ENCODE assay signal across 1 cellular context in the genomic region with DNA sequence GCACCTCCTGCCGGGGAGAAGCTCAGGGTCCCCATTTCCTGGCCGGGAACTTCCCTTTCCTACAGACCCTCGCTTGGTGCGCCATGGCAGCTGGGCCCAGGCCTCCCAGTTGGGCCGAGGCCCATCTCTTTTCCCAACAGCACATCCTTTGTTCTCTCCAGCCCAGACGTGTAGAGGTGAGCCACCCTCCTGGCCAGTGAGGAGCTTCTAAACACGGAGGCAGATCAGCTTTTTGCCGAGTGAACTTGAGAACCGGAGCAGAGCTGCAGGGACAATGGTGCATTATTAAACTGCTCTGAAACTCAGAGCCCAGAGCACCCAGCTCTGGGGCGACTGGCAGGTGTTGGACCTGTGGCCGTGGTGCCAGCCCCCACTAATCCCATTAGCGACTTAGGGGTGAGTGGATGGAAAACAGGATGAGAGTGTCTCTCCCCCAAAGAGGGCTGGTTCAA.
TF ChIP-seq lines count a peak whose summit lies in the region.

No MANE protein-coding gene starts in this region.

TF ChIP-seq in HepG2, 621 proteins besides CTCF, POLR2A, EP300 and RAD21 (continued from another document and continues in another):
- TF ChIP-seq, protein P1, sequence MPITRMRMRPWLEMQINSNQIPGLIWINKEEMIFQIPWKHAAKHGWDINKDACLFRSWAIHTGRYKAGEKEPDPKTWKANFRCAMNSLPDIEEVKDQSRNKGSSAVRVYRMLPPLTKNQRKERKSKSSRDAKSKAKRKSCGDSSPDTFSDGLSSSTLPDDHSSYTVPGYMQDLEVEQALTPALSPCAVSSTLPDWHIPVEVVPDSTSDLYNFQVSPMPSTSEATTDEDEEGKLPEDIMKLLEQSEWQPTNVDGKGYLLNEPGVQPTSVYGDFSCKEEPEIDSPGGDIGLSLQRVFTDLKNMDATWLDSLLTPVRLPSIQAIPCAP (CRISPR knock-in tag; IDR thresholded peaks at IDR 0.05; ENCODE audit: low read depth): no peak
- no peak for TF ChIP-seq EED (CRISPR knock-in tag; IDR thresholded peaks at IDR 0.05)
- TF ChIP-seq, protein P2, sequence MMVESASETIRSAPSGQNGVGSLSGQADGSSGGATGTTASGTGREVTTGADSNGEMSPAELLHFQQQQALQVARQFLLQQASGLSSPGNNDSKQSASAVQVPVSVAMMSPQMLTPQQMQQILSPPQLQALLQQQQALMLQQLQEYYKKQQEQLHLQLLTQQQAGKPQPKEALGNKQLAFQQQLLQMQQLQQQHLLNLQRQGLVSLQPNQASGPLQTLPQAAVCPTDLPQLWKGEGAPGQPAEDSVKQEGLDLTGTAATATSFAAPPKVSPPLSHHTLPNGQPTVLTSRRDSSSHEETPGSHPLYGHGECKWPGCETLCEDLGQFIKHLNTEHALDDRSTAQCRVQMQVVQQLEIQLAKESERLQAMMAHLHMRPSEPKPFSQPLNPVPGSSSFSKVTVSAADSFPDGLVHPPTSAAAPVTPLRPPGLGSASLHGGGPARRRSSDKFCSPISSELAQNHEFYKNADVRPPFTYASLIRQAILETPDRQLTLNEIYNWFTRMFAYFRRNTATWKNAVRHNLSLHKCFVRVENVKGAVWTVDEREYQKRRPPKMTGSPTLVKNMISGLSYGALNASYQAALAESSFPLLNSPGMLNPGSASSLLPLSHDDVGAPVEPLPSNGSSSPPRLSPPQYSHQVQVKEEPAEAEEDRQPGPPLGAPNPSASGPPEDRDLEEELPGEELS (CRISPR knock-in tag; IDR thresholded peaks at IDR 0.05): no peak; the same call in 1 of the 2 replicates
- TF ChIP-seq ZNF772 (CRISPR knock-in tag; IDR thresholded peaks at IDR 0.05): peak; percentile 53; the same call in 1 of the 2 replicates
- TF ChIP-seq ZBTB7B (CRISPR knock-in tag; IDR thresholded peaks at IDR 0.05): 0 out of 2 replicates have a peak, but pooled peaks have one; percentile 47
- TF ChIP-seq, protein P3, sequence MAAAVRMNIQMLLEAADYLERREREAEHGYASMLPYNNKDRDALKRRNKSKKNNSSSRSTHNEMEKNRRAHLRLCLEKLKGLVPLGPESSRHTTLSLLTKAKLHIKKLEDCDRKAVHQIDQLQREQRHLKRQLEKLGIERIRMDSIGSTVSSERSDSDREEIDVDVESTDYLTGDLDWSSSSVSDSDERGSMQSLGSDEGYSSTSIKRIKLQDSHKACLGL (CRISPR knock-in tag; IDR thresholded peaks at IDR 0.05): no peak
- TF ChIP-seq, protein P4, sequence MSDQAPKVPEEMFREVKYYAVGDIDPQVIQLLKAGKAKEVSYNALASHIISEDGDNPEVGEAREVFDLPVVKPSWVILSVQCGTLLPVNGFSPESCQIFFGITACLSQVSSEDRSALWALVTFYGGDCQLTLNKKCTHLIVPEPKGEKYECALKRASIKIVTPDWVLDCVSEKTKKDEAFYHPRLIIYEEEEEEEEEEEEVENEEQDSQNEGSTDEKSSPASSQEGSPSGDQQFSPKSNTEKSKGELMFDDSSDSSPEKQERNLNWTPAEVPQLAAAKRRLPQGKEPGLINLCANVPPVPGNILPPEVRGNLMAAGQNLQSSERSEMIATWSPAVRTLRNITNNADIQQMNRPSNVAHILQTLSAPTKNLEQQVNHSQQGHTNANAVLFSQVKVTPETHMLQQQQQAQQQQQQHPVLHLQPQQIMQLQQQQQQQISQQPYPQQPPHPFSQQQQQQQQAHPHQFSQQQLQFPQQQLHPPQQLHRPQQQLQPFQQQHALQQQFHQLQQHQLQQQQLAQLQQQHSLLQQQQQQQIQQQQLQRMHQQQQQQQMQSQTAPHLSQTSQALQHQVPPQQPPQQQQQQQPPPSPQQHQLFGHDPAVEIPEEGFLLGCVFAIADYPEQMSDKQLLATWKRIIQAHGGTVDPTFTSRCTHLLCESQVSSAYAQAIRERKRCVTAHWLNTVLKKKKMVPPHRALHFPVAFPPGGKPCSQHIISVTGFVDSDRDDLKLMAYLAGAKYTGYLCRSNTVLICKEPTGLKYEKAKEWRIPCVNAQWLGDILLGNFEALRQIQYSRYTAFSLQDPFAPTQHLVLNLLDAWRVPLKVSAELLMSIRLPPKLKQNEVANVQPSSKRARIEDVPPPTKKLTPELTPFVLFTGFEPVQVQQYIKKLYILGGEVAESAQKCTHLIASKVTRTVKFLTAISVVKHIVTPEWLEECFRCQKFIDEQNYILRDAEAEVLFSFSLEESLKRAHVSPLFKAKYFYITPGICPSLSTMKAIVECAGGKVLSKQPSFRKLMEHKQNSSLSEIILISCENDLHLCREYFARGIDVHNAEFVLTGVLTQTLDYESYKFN (CRISPR knock-in tag; conservative IDR thresholded peaks at IDR 0.05): 0 out of 2 replicates have a peak, but pooled peaks have one; percentile 20
- TF ChIP-seq AGO2 (optimal IDR thresholded peaks at IDR 0.05; ENCODE audit: low read depth, low read length): peak; percentile 75
- 0 out of 2 replicates have a peak, but pooled peaks have one; percentile 10 for TF ChIP-seq FOXJ3 (CRISPR knock-in tag; IDR thresholded peaks at IDR 0.05; ENCODE audit: borderline replicate concordance)
- no peak for TF ChIP-seq ZNF761 (CRISPR knock-in tag; conservative IDR thresholded peaks at IDR 0.05)
- peak; percentile 28; the same call in 1 of the 2 replicates for TF ChIP-seq ZNF430 (CRISPR knock-in tag; IDR thresholded peaks at IDR 0.05)
- no peak for TF ChIP-seq ZNF572 (CRISPR knock-in tag; IDR thresholded peaks at IDR 0.05)
- TF ChIP-seq SIX4 (CRISPR knock-in tag; IDR thresholded peaks at IDR 0.05): no peak
- 0 out of 2 replicates have a peak, but pooled peaks have one; percentile 15 for TF ChIP-seq ZNF264 (CRISPR knock-in tag; IDR thresholded peaks at IDR 0.05)
- TF ChIP-seq, protein P5, sequence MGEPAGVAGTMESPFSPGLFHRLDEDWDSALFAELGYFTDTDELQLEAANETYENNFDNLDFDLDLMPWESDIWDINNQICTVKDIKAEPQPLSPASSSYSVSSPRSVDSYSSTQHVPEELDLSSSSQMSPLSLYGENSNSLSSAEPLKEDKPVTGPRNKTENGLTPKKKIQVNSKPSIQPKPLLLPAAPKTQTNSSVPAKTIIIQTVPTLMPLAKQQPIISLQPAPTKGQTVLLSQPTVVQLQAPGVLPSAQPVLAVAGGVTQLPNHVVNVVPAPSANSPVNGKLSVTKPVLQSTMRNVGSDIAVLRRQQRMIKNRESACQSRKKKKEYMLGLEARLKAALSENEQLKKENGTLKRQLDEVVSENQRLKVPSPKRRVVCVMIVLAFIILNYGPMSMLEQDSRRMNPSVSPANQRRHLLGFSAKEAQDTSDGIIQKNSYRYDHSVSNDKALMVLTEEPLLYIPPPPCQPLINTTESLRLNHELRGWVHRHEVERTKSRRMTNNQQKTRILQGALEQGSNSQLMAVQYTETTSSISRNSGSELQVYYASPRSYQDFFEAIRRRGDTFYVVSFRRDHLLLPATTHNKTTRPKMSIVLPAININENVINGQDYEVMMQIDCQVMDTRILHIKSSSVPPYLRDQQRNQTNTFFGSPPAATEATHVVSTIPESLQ (CRISPR knock-in tag; conservative IDR thresholded peaks at IDR 0.05): no peak
- TF ChIP-seq ZBTB3 (CRISPR knock-in tag; IDR thresholded peaks at IDR 0.05; ENCODE audit: borderline replicate concordance, low read depth): no peak
- TF ChIP-seq, protein P6, sequence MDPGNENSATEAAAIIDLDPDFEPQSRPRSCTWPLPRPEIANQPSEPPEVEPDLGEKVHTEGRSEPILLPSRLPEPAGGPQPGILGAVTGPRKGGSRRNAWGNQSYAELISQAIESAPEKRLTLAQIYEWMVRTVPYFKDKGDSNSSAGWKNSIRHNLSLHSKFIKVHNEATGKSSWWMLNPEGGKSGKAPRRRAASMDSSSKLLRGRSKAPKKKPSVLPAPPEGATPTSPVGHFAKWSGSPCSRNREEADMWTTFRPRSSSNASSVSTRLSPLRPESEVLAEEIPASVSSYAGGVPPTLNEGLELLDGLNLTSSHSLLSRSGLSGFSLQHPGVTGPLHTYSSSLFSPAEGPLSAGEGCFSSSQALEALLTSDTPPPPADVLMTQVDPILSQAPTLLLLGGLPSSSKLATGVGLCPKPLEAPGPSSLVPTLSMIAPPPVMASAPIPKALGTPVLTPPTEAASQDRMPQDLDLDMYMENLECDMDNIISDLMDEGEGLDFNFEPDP (CRISPR knock-in tag; conservative IDR thresholded peaks at IDR 0.05): 0 out of 2 replicates have a peak, but pooled peaks have one; percentile 55
- no peak for TF ChIP-seq ZNF230 (CRISPR knock-in tag; IDR thresholded peaks at IDR 0.05)
- no peak for TF ChIP-seq MTA3 (CRISPR knock-in tag; IDR thresholded peaks at IDR 0.05)
- TF ChIP-seq RBFOX2 (IDR thresholded peaks at IDR 0.05; ENCODE audit: low read depth, low read length): peak; percentile 60
- TF ChIP-seq ZNF619 (CRISPR knock-in tag; IDR thresholded peaks at IDR 0.05): no peak
- TF ChIP-seq NFIC (IDR thresholded peaks at IDR 0.05; ENCODE audit: low read length): no peak
- no peak for TF ChIP-seq MAFK (conservative IDR thresholded peaks at IDR 0.05 in 1 of 2, IDR thresholded peaks at IDR 0.05 in 1 of 2; ENCODE audit: low read length in 2 of 2)
- no peak for TF ChIP-seq CENPX (CRISPR knock-in tag; IDR thresholded peaks at IDR 0.05)
- no peak for TF ChIP-seq DMAP1 (CRISPR knock-in tag; IDR thresholded peaks at IDR 0.05)
- TF ChIP-seq AHR (CRISPR knock-in tag; IDR thresholded peaks at IDR 0.05): peak; percentile 52; the same call in 1 of the 2 replicates
- 0 out of 2 replicates have a peak, but pooled peaks have one; percentile 19 for TF ChIP-seq ZNF567 (CRISPR knock-in tag; IDR thresholded peaks at IDR 0.05; ENCODE audit: borderline replicate concordance)
- no peak for TF ChIP-seq ZNF20 (CRISPR knock-in tag; IDR thresholded peaks at IDR 0.05)
- TF ChIP-seq, protein P7, sequence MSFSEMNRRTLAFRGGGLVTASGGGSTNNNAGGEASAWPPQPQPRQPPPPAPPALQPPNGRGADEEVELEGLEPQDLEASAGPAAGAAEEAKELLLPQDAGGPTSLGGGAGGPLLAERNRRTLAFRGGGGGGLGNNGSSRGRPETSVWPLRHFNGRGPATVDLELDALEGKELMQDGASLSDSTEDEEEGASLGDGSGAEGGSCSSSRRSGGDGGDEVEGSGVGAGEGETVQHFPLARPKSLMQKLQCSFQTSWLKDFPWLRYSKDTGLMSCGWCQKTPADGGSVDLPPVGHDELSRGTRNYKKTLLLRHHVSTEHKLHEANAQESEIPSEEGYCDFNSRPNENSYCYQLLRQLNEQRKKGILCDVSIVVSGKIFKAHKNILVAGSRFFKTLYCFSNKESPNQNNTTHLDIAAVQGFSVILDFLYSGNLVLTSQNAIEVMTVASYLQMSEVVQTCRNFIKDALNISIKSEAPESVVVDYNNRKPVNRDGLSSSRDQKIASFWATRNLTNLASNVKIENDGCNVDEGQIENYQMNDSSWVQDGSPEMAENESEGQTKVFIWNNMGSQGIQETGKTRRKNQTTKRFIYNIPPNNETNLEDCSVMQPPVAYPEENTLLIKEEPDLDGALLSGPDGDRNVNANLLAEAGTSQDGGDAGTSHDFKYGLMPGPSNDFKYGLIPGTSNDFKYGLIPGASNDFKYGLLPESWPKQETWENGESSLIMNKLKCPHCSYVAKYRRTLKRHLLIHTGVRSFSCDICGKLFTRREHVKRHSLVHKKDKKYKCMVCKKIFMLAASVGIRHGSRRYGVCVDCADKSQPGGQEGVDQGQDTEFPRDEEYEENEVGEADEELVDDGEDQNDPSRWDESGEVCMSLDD (CRISPR knock-in tag; IDR thresholded peaks at IDR 0.05; ENCODE audit: borderline replicate concordance): peak; percentile 73; the same call in 1 of the 2 replicates
- TF ChIP-seq, protein P8, sequence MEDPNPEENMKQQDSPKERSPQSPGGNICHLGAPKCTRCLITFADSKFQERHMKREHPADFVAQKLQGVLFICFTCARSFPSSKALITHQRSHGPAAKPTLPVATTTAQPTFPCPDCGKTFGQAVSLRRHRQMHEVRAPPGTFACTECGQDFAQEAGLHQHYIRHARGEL (CRISPR knock-in tag; IDR thresholded peaks at IDR 0.05): no peak
- TF ChIP-seq, protein P9, sequence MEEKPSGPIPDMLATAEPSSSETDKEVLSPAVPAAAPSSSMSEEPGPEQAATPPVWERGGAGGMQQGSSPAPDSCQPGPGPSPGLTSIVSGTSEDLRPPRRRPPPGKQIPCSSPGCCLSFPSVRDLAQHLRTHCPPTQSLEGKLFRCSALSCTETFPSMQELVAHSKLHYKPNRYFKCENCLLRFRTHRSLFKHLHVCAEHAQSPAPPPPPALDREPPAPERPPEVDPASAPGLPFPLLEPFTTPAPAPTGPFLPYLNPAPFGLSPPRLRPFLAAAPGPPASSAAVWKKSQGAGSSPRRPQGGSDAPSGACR (CRISPR knock-in tag; IDR thresholded peaks at IDR 0.05): no peak
- TF ChIP-seq, protein P10, sequence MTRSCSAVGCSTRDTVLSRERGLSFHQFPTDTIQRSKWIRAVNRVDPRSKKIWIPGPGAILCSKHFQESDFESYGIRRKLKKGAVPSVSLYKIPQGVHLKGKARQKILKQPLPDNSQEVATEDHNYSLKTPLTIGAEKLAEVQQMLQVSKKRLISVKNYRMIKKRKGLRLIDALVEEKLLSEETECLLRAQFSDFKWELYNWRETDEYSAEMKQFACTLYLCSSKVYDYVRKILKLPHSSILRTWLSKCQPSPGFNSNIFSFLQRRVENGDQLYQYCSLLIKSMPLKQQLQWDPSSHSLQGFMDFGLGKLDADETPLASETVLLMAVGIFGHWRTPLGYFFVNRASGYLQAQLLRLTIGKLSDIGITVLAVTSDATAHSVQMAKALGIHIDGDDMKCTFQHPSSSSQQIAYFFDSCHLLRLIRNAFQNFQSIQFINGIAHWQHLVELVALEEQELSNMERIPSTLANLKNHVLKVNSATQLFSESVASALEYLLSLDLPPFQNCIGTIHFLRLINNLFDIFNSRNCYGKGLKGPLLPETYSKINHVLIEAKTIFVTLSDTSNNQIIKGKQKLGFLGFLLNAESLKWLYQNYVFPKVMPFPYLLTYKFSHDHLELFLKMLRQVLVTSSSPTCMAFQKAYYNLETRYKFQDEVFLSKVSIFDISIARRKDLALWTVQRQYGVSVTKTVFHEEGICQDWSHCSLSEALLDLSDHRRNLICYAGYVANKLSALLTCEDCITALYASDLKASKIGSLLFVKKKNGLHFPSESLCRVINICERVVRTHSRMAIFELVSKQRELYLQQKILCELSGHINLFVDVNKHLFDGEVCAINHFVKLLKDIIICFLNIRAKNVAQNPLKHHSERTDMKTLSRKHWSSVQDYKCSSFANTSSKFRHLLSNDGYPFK (CRISPR knock-in tag; IDR thresholded peaks at IDR 0.05; ENCODE audit: borderline replicate concordance): no peak
